Comparison of ENCODE assay signal across 8 cellular contexts in genomic region chr3:192918275-192918588, GRCh38. TPM values are rescaled to one million over a fixed set of nuclear protein-coding genes. Genes with fewer than 3 reads are reported as not detected.
A peak's percentile ranks its signal among the peaks of the same experiment; 100 is the strongest.
DNase-seq lines count a peak whose midpoint lies in the region; ATAC-seq and TF ChIP-seq lines count a peak whose summit lies in the region.

No MANE protein-coding gene starts in this region.

- no peaks in the 10 kb centered on the region for H3K9me3 Mint-ChIP-seq in dendritic cell treated with granulocyte-macrophage colony-stimulating factor and Interleukin-4, amounts not matched to agents 40 ng/mL and 50 ng/mL, for 4 days
- H3K9me3 Mint-ChIP-seq in naive B cell: peaks cover 0 to 7% (median 0%) of the 10 kb centered on the region in 7 donors

- peak overlapping the region; percentile 98 for H3K4me3 ChIP-seq in AG09309 (ENCODE audit: control insufficient read depth, low read depth, low read length)

- H3K27ac Mint-ChIP-seq in dendritic cell treated with granulocyte-macrophage colony-stimulating factor and Interleukin-4, amounts not matched to agents 40 ng/mL and 50 ng/mL, for 4 days: peak overlapping the region; percentile 92
- H3K27ac Mint-ChIP-seq in naive B cell: no peak overlapping the region

- H3K9me3 ChIP-seq in KOPT-K1 (ENCODE audit: insufficient read depth, low read length, poor library complexity, severe bottlenecking): no peaks in the 10 kb centered on the region

- H3K27me3 Mint-ChIP-seq in dendritic cell treated with granulocyte-macrophage colony-stimulating factor and Interleukin-4, amounts not matched to agents 40 ng/mL and 50 ng/mL, for 4 days: peaks cover 28% of the 10 kb centered on the region
- H3K27me3 Mint-ChIP-seq in naive B cell: peaks cover 61 to 80% (median 72%) of the 10 kb centered on the region in 3 donors

- intact Hi-C loops in dendritic cell treated with granulocyte-macrophage colony-stimulating factor and Interleukin-4, amounts not matched to agents 40 ng/mL and 50 ng/mL, for 4 days (cut with micrococcal nuclease): loop anchor here (2.0 to 10.0 kb wide), 5 partner anchors 19 to 677 kb away; partner anchors contain the start of gene OPA1

- H3K27ac ChIP-seq in KOPT-K1 (ENCODE audit: low read depth, low read length, poor library complexity, severe bottlenecking): peak overlapping the region; percentile 45

- H3K36me3 Mint-ChIP-seq in dendritic cell treated with granulocyte-macrophage colony-stimulating factor and Interleukin-4, amounts not matched to agents 40 ng/mL and 50 ng/mL, for 4 days (ENCODE audit: low read depth): peaks cover 23% of the 10 kb centered on the region
- peaks cover 0 to 8% of the 10 kb centered on the region in 2 donors for H3K36me3 Mint-ChIP-seq in naive B cell

- ATAC-seq in naive B cell (ENCODE audit: low read depth in 2 of 2) (no peak), HG02763 (IDR thresholded peaks at IDR 0.05; ENCODE audit: unreplicated experiment) (no peak)

- peak overlapping the region; percentile 91 for H3K4me3 Mint-ChIP-seq in dendritic cell treated with granulocyte-macrophage colony-stimulating factor and Interleukin-4, amounts not matched to agents 40 ng/mL and 50 ng/mL, for 4 days
- peak overlapping the region; percentile 16 to 76 (median 70) for H3K4me3 Mint-ChIP-seq in naive B cell

- TF ChIP-seq CTCF in AG09309 (IDR thresholded peaks at IDR 0.05; ENCODE audit: control insufficient read depth, insufficient read depth, low read depth, low read length, missing control alignments): no peak

- no peak for DNase-seq in AG09309 (ENCODE audit: low read depth)
- DNase-seq in naive B cell: no peak
- DNase-seq in NCI-H345 treated with DMSO at 0.1 percent for 48 hours (lab: John Stamatoyannopoulos, UW; ENCODE audit: unreplicated experiment): no peak
- DNase-seq in stimulated activated CD4-positive, alpha-beta T cell treated with anti-CD3 and anti-CD28 coated beads, Interleukin-4, amount 100 ng/mL, for 1 hour: no peak
- DNase-seq in middle frontal gyrus (ENCODE audit: extremely low spot score, low spot score): no peak

- no peaks in the 10 kb centered on the region for H3K36me3 ChIP-seq in KOPT-K1 (ENCODE audit: insufficient read depth, low read length)

- peaks cover 46% of the 10 kb centered on the region for H3K4me1 Mint-ChIP-seq in dendritic cell treated with granulocyte-macrophage colony-stimulating factor and Interleukin-4, amounts not matched to agents 40 ng/mL and 50 ng/mL, for 4 days (ENCODE audit: low read depth)
- peaks cover 5 to 17% (median 15%) of the 10 kb centered on the region in 3 donors for H3K4me1 Mint-ChIP-seq in naive B cell

RNA-seq across cellular contexts. Expression of gene MB21D2, which starts 0.6 kb away (rescaled TPM):
- not detected for polyA plus RNA-seq in naive B cell (ENCODE audit: low read depth in 6 of 6)
